12 cellular contexts compared by ENCODE assay signal in genomic region chr5:177036443-177036842, GRCh38.
"Had no signal": no experiment of that assay in that cellular context is flagged by ENCODE, and none has a peak within 500 bp of the region (broad histone marks: within the 10 kb centered on the region; RNA-seq: fewer than 3 reads in every experiment).

No MANE protein-coding gene starts in this region.

- H3K27me3 ChIP-seq: gastroesophageal sphincter, right atrium auricular region, tibial artery, vagina had no signal

- H3K27ac ChIP-seq: gastroesophageal sphincter, parathyroid adenoma, right atrium auricular region, tibial artery, vagina had no signal

- DNase-seq: activated CD4-positive, alpha-beta T cell treated with anti-CD3 and anti-CD28 coated beads, Interleukin-2, amount 50 U/mL, for 1 hour; activated naive CD8-positive, alpha-beta T cell treated with anti-CD3 and anti-CD28 coated beads, Interleukin-2, amount 10 ng/mL, durations not matched to agents 7 days and 5 days; activated T-cell treated with anti-CD3 and anti-CD28 coated beads, Interleukin-2, amount 50 U/mL, for 4 hours; aorta; midbrain; small intestine; T-helper 17 cell; tibial artery had no signal

- H3K27me3 Mint-ChIP-seq: activated naive CD8-positive, alpha-beta T cell treated with anti-CD3 and anti-CD28 coated beads, Interleukin-2, amount 10 ng/mL, durations not matched to agents 7 days and 5 days; T-helper 17 cell had no signal

- H3K9me3 ChIP-seq: right atrium auricular region, tibial artery, vagina had no signal

- H3K4me1 ChIP-seq: parathyroid adenoma had no signal

- H3K4me3 Mint-ChIP-seq: activated T-cell treated with anti-CD3 and anti-CD28 coated beads, Interleukin-2, amount 50 U/mL, for 4 hours; T-helper 17 cell had no signal

- H3K9ac ChIP-seq: parathyroid adenoma had no signal

- H3K27ac Mint-ChIP-seq: T-helper 17 cell had no signal

- H3K4me3 ChIP-seq: gastroesophageal sphincter, right atrium auricular region, tibial artery, vagina had no signal

- H2AFZ ChIP-seq: parathyroid adenoma had no signal

- ATAC-seq: activated T-cell treated with anti-CD3 and anti-CD28 coated beads, Interleukin-2, amount 50 U/mL, for 4 hours; gastroesophageal sphincter; T-helper 17 cell had no signal
